ENCODE assay signal across 6 cellular contexts in genomic region chr11:64359712-64360402, GRCh38. TPM values are rescaled to one million over a fixed set of nuclear protein-coding genes. Genes with fewer than 3 reads are reported as not detected.
DNase-seq lines count a peak whose midpoint lies in the region; ATAC-seq and TF ChIP-seq lines count a peak whose summit lies in the region.

No MANE protein-coding gene starts in this region.

- peak overlapping the region; percentile 68 for H3K27ac Mint-ChIP-seq in activated T-helper 2 cell treated with anti-CD3 and anti-CD28 coated beads, Interferon-gamma antibody, Interleukin-2, Interleukin-4, amounts not matched to agents 10 μg/mL and 5 μg/mL and 100 μg/mL, durations not matched to agents 14 hours and 24 hours and 36 hours

- peak overlapping the region in 1 of 2 donors; percentile 99 for H3K9ac ChIP-seq in liver (ENCODE audit: low read depth in 1 of 2, low read length in 2 of 2)

- peak; percentile 73 to 87 for DNase-seq in HL-60 (ENCODE audit: low read depth in 1 of 2, low spot score in 1 of 2)
- DNase-seq in activated T-helper 2 cell treated with anti-CD3 and anti-CD28 coated beads, Interferon-gamma antibody, Interleukin-2, Interleukin-4, amounts not matched to agents 10 μg/mL and 5 μg/mL and 100 μg/mL, durations not matched to agents 14 hours and 24 hours and 36 hours (ENCODE audit: low spot score): peak; percentile 23
- no peak for DNase-seq in NCI-H524 treated with DMSO at 0.1 percent for 48 hours (lab: John Stamatoyannopoulos, UW)
- DNase-seq in NK-92 (lab: John Stamatoyannopoulos, UW; ENCODE audit: unreplicated experiment): no peak

- 80% methylated on average over 35 of the region's 35 CpGs for WGBS in liver

- intact Hi-C loops in activated T-helper 2 cell treated with anti-CD3 and anti-CD28 coated beads, Interferon-gamma antibody, Interleukin-2, Interleukin-4, amounts not matched to agents 10 μg/mL and 5 μg/mL and 100 μg/mL, durations not matched to agents 14 hours and 24 hours and 36 hours (cut with micrococcal nuclease): loop anchor here (2.0 to 5.0 kb wide), 2 partner anchors 19 to 153 kb away; partner anchors contain the start of genes CCDC88B and FERMT3

- peak overlapping the region; percentile 91 for H3K4me3 Mint-ChIP-seq in activated T-helper 2 cell treated with anti-CD3 and anti-CD28 coated beads, Interferon-gamma antibody, Interleukin-2, Interleukin-4, amounts not matched to agents 10 μg/mL and 5 μg/mL and 100 μg/mL, durations not matched to agents 14 hours and 24 hours and 36 hours (ENCODE audit: low read depth)

- H3K27ac ChIP-seq in HL-60 (replicated peaks) (peak overlapping the region; percentile 75), liver (ENCODE audit: low read depth in 1 of 2, low read length in 2 of 2) (no peak overlapping the region)

- H3K9me3 ChIP-seq in liver (ENCODE audit: control insufficient read depth in 4 of 4, low read length in 3 of 4): no peaks in the 10 kb centered on the region

- H3K9me3 Mint-ChIP-seq in activated T-helper 2 cell treated with anti-CD3 and anti-CD28 coated beads, Interferon-gamma antibody, Interleukin-2, Interleukin-4, amounts not matched to agents 10 μg/mL and 5 μg/mL and 100 μg/mL, durations not matched to agents 14 hours and 24 hours and 36 hours: no peaks in the 10 kb centered on the region

- no peaks in the 10 kb centered on the region for H3K27me3 Mint-ChIP-seq in activated T-helper 2 cell treated with anti-CD3 and anti-CD28 coated beads, Interferon-gamma antibody, Interleukin-2, Interleukin-4, amounts not matched to agents 10 μg/mL and 5 μg/mL and 100 μg/mL, durations not matched to agents 14 hours and 24 hours and 36 hours (ENCODE audit: low read depth)

- peaks cover 9 to 29% (median 19%) of the 10 kb centered on the region in 4 donors for H3K4me1 ChIP-seq in liver (ENCODE audit: control insufficient read depth in 4 of 4, insufficient read depth in 4 of 4, low read length in 3 of 4)

- no peak for TF ChIP-seq RAD21 in liver (IDR thresholded peaks at IDR 0.05)

- no peak for ATAC-seq in GM21825 (IDR thresholded peaks at IDR 0.05; ENCODE audit: unreplicated experiment)

- peak overlapping the region; percentile 86 for H3K4me3 ChIP-seq in HL-60 (replicated peaks; ENCODE audit: insufficient read depth, low read length)
- H3K4me3 ChIP-seq in liver (ENCODE audit: low read depth in 1 of 3, low read length in 3 of 3): peak overlapping the region; percentile 84 to 92 (median 88)

- peaks cover 21% of the 10 kb centered on the region for H3K4me1 Mint-ChIP-seq in activated T-helper 2 cell treated with anti-CD3 and anti-CD28 coated beads, Interferon-gamma antibody, Interleukin-2, Interleukin-4, amounts not matched to agents 10 μg/mL and 5 μg/mL and 100 μg/mL, durations not matched to agents 14 hours and 24 hours and 36 hours (ENCODE audit: low read depth)

- H3K36me3 Mint-ChIP-seq in activated T-helper 2 cell treated with anti-CD3 and anti-CD28 coated beads, Interferon-gamma antibody, Interleukin-2, Interleukin-4, amounts not matched to agents 10 μg/mL and 5 μg/mL and 100 μg/mL, durations not matched to agents 14 hours and 24 hours and 36 hours (ENCODE audit: low read depth): peaks cover 54% of the 10 kb centered on the region

- peaks cover 4 to 26% (median 18%) of the 10 kb centered on the region in 4 donors for H3K36me3 ChIP-seq in liver (ENCODE audit: control insufficient read depth in 4 of 4, insufficient read depth in 3 of 4, low read depth in 1 of 4, low read length in 3 of 4)

- TF ChIP-seq CTCF in HL-60 (IDR thresholded peaks at IDR 0.05; ENCODE audit: insufficient read depth, low read length) (peak; percentile 20), liver (IDR thresholded peaks at IDR 0.05; ENCODE audit: low read depth, low read length, missing input control) (no peak)

- H3K27me3 ChIP-seq in HL-60 (ENCODE audit: insufficient read depth, poor library complexity, severe bottlenecking): no peaks in the 10 kb centered on the region
- no peaks in the 10 kb centered on the region for H3K27me3 ChIP-seq in liver (ENCODE audit: control insufficient read depth in 4 of 4, insufficient read depth in 4 of 4, low read length in 3 of 4)

TF ChIP-seq in liver, 16 proteins besides CTCF, POLR2A, EP300 and RAD21:
- TF ChIP-seq ATF3 (IDR thresholded peaks at IDR 0.05) (no peak), REST (IDR thresholded peaks at IDR 0.05) (no peak), RXRA (IDR thresholded peaks at IDR 0.05) (no peak), EGR1 (IDR thresholded peaks at IDR 0.05; ENCODE audit: low read depth in 2 of 2) (no peak), HNF4A (conservative IDR thresholded peaks at IDR 0.05) (no peak), GABPA (IDR thresholded peaks at IDR 0.05 in 1 of 2, conservative IDR thresholded peaks at IDR 0.05 in 1 of 2) (no peak), SP1 (IDR thresholded peaks at IDR 0.05) (no peak), FOXA1 (IDR thresholded peaks at IDR 0.05) (no peak), NR2F2 (IDR thresholded peaks at IDR 0.05) (no peak), YY1 (IDR thresholded peaks at IDR 0.05) (no peak), MAX (IDR thresholded peaks at IDR 0.05) (no peak), HNF4G (IDR thresholded peaks at IDR 0.05) (no peak)

RNA-seq across cellular contexts. Expression of gene RPS6KA4, which starts 0.9 kb away (rescaled TPM):
- 38.7 and 43.7 TPM in 2 replicates for total RNA-seq in activated T-helper 2 cell treated with anti-CD3 and anti-CD28 coated beads, Interferon-gamma antibody, Interleukin-2, Interleukin-4, amounts not matched to agents 10 μg/mL and 5 μg/mL and 100 μg/mL, durations not matched to agents 14 hours and 24 hours and 36 hours
- total RNA-seq in liver: 10 to 100 TPM; 10.8 to 13.5 TPM
- 1 to 10 TPM; 2.0 to 9.1 TPM for polyA plus RNA-seq in liver

RNA-seq across cellular contexts. Expression of gene CCDC88B, which starts 19.9 kb away (rescaled TPM):
- 127 and 128 TPM in 2 replicates for total RNA-seq in activated T-helper 2 cell treated with anti-CD3 and anti-CD28 coated beads, Interferon-gamma antibody, Interleukin-2, Interleukin-4, amounts not matched to agents 10 μg/mL and 5 μg/mL and 100 μg/mL, durations not matched to agents 14 hours and 24 hours and 36 hours
- total RNA-seq in liver: 1 to 10 TPM; 4.4 to 4.9 TPM
- polyA plus RNA-seq in liver: 1 to 10 TPM; 3.5 to 3.6 TPM

RNA-seq across cellular contexts. Expression of gene PRDX5, which starts 41.9 kb away (rescaled TPM):
- total RNA-seq in activated T-helper 2 cell treated with anti-CD3 and anti-CD28 coated beads, Interferon-gamma antibody, Interleukin-2, Interleukin-4, amounts not matched to agents 10 μg/mL and 5 μg/mL and 100 μg/mL, durations not matched to agents 14 hours and 24 hours and 36 hours: 112 and 118 TPM in 2 replicates
- total RNA-seq in liver: 10 to 100 TPM; 66.8 to 93.4 TPM
- polyA plus RNA-seq in liver: 100 to 1,000 TPM; 176 to 201 TPM

RNA-seq across cellular contexts. Expression of gene TRMT112, which starts 42.5 kb away (rescaled TPM):
- total RNA-seq in activated T-helper 2 cell treated with anti-CD3 and anti-CD28 coated beads, Interferon-gamma antibody, Interleukin-2, Interleukin-4, amounts not matched to agents 10 μg/mL and 5 μg/mL and 100 μg/mL, durations not matched to agents 14 hours and 24 hours and 36 hours: 290 and 291 TPM in 2 replicates
- total RNA-seq in liver: 100 to 1,000 TPM in 1 of 2 donors, 10 to 100 TPM in 1; 52.5 to 137 TPM
- polyA plus RNA-seq in liver: 100 to 1,000 TPM; 130 to 132 TPM

RNA-seq across cellular contexts. Expression of gene ESRRA, which starts 54.5 kb away (rescaled TPM):
- 49.4 and 54.6 TPM in 2 replicates for total RNA-seq in activated T-helper 2 cell treated with anti-CD3 and anti-CD28 coated beads, Interferon-gamma antibody, Interleukin-2, Interleukin-4, amounts not matched to agents 10 μg/mL and 5 μg/mL and 100 μg/mL, durations not matched to agents 14 hours and 24 hours and 36 hours
- 10 to 100 TPM; 19.8 to 64.8 TPM for total RNA-seq in liver
- 10 to 100 TPM; 13.9 to 55.3 TPM for polyA plus RNA-seq in liver

Comparison
In these comparisons a context has a peak if more than half of its experiments do, and no peak if none do; other contexts are left out.
1. DNase-seq: peak in HL-60 (2 of 2) and activated T-helper 2 cell treated with anti-CD3 and anti-CD28 coated beads, Interferon-gamma antibody, Interleukin-2, Interleukin-4, amounts not matched to agents 10 μg/mL and 5 μg/mL and 100 μg/mL, durations not matched to agents 14 hours and 24 hours and 36 hours (single experiment); none in NCI-H524 treated with DMSO at 0.1 percent for 48 hours (single experiment) and NK-92 (single experiment).
2. RNA of gene CCDC88B, which starts 19.9 kb away (total RNA-seq): 127 to 128 TPM in activated T-helper 2 cell treated with anti-CD3 and anti-CD28 coated beads, Interferon-gamma antibody, Interleukin-2, Interleukin-4, amounts not matched to agents 10 μg/mL and 5 μg/mL and 100 μg/mL, durations not matched to agents 14 hours and 24 hours and 36 hours; 4.4 to 4.9 TPM in liver; every median in the first group is over 10 times any median in the second.